Comparison of ENCODE assay signal across 30 cellular contexts in genomic region chrX:30219372-30219771, GRCh38. TPM values are rescaled to one million over a fixed set of nuclear protein-coding genes. Genes with fewer than 3 reads are reported as not detected.
DNase-seq lines count a peak whose midpoint lies in the region; ATAC-seq and TF ChIP-seq lines count a peak whose summit lies in the region.
"Had no signal": no experiment of that assay in that cellular context is flagged by ENCODE, and none has a peak within 500 bp of the region (broad histone marks: within the 10 kb centered on the region; RNA-seq: fewer than 3 reads in every experiment).

No MANE protein-coding gene starts in this region.

- no peak overlapping the region for H2BK15ac ChIP-seq in H9 (ENCODE audit: low read depth, low read length)

- H3K27me3 ChIP-seq in H9 (ENCODE audit: insufficient read depth, low read length), result no peaks in the 10 kb centered on the region
- H3K27me3 ChIP-seq in iPS-18a (ENCODE audit: control insufficient read depth, insufficient read depth, low read length), result no peaks in the 10 kb centered on the region
- H3K27me3 ChIP-seq: BLaER1 treated with 17β-estradiol and CSF1 and Interleukin-3, amounts not matched to agents 10 nM and 100 nM had no signal

- no peak overlapping the region for H2AK5ac ChIP-seq in H9 (ENCODE audit: insufficient read length, low read length)

- no CpG with 5 or more reads among the region's 4 CpGs for WGBS in H9 (ENCODE audit: extremely low coverage, insufficient read length, low lambda C conversion rate)

- no peak overlapping the region for H4K91ac ChIP-seq in H9 (ENCODE audit: insufficient read length, low read depth, low read length)

- DNase-seq in ELF-1 (ENCODE audit: low read depth, low spot score) (peak; percentile 51), H9 (peak; percentile 58), superior temporal gyrus (ENCODE audit: extremely low spot score) (no peak), DMS 273 treated with DMSO at 0.1 percent for 48 hours (lab: John Stamatoyannopoulos, UW) (no peak), OCI-M1 (lab: John Stamatoyannopoulos, UW) (no peak)
- DNase-seq: AML-193; CD4-positive, alpha-beta T cell; DMS79; EL; GF-D8; Kasumi-1; MV-4-11; NCI-H1105; NCI-H146; NCI-H1930; NCI-H2107; NCI-H446; NCI-H526 treated with DMSO at 0.1 percent for 48 hours; SHP77 treated with DMSO at 0.1 percent for 48 hours; SW 1271 had no signal

- H2BK5ac ChIP-seq in H9 (ENCODE audit: insufficient read length, low read length), result no peak overlapping the region

- H2BK120ac ChIP-seq in H9 (ENCODE audit: low read depth, low read length, poor library complexity, severe bottlenecking), result no peak overlapping the region

- H3K4me1 Mint-ChIP-seq in H9, result peaks cover 27% of the 10 kb centered on the region in 2 experiments

- no peak for TF ChIP-seq CTCF in H9 (conservative IDR thresholded peaks at IDR 0.05)
- no peak for TF ChIP-seq CTCF in VCaP (conservative IDR thresholded peaks at IDR 0.05)

- no peaks in the 10 kb centered on the region for H3K79me1 ChIP-seq in H9 (ENCODE audit: insufficient read depth, low read depth, low read length, poor library complexity, severe bottlenecking)

- H3K4me1 ChIP-seq in H9 (ENCODE audit: insufficient read depth, low read length) (peaks cover 7% of the 10 kb centered on the region), iPS-18a (ENCODE audit: control insufficient read depth, low read depth, low read length) (peaks cover 7% of the 10 kb centered on the region)

- H3K27me3 Mint-ChIP-seq in H9 (ENCODE audit: low read depth), result peaks cover 4% of the 10 kb centered on the region; the same call in 1 of the 2 replicates
- H3K27me3 Mint-ChIP-seq: CD4-positive, alpha-beta T cell had no signal

- peak overlapping the region; percentile 13 for H3K4me3 ChIP-seq in iPS-18a (ENCODE audit: low read length)
- H3K4me3 ChIP-seq: BLaER1 treated with 17β-estradiol and CSF1 and Interleukin-3, amounts not matched to agents 10 nM and 100 nM; K562 had no signal

- H3K4me3 Mint-ChIP-seq in H9, result 0 out of 5 replicates have a peak overlapping the region, but pooled peaks of 1 of the 2 experiments have one; percentile 14
- H3K4me3 Mint-ChIP-seq: CD4-positive, alpha-beta T cell; T-helper 1 cell treated with Interleukin-12 subunit alpha and Interleukin-12 subunit beta and Interleukin-4 antibody, amounts not matched to agents 30 μg/mL and 1 μg/mL, for 36 hours had no signal

- H3K4me2 ChIP-seq in H9 (ENCODE audit: insufficient read depth, insufficient read length, low read length), result peak overlapping the region; percentile 10

- H3K23ac ChIP-seq in H9 (ENCODE audit: insufficient read length, low read depth, low read length), result no peak overlapping the region

- H3T11ph ChIP-seq in H9 (ENCODE audit: low read length), result no peak overlapping the region

- no peak overlapping the region for H2BK12ac ChIP-seq in H9 (ENCODE audit: insufficient read length, low read depth, low read length)

- no peak overlapping the region for H4K5ac ChIP-seq in H9 (ENCODE audit: insufficient read length, low read depth, low read length)

- H3K23me2 ChIP-seq in H9 (ENCODE audit: insufficient read length, low read depth, low read length, poor library complexity, severe bottlenecking), result no peaks in the 10 kb centered on the region

- no peaks in the 10 kb centered on the region for H3K79me2 ChIP-seq in H9 (ENCODE audit: insufficient read depth, low read length)

- no peaks in the 10 kb centered on the region for H3K36me3 ChIP-seq in iPS-18a (ENCODE audit: control insufficient read depth, low read depth, low read length)
- H3K36me3 ChIP-seq: BLaER1 treated with 17β-estradiol and CSF1 and Interleukin-3, amounts not matched to agents 10 nM and 100 nM had no signal

- no peak overlapping the region for H3K56ac ChIP-seq in H9 (ENCODE audit: insufficient read length, low read depth, low read length)

- H4K20me1 ChIP-seq in H9 (ENCODE audit: control insufficient read depth, insufficient read depth, insufficient read length), result no peaks in the 10 kb centered on the region
- H4K20me1 ChIP-seq: BLaER1 treated with 17β-estradiol and CSF1 and Interleukin-3, amounts not matched to agents 10 nM and 100 nM had no signal

- ATAC-seq in HG02610 (IDR thresholded peaks at IDR 0.05; ENCODE audit: unreplicated experiment), result no peak
- ATAC-seq: K562, Panc1 had no signal

- H3K9me3 ChIP-seq in H9 (ENCODE audit: control insufficient read depth, low read depth, low read length), result no peaks in the 10 kb centered on the region
- H3K9me3 ChIP-seq in iPS-18a (ENCODE audit: control insufficient read depth, low read depth, low read length), result peaks cover 22% of the 10 kb centered on the region

- H3K27ac ChIP-seq in H9 (ENCODE audit: insufficient read length, low read depth, low read length) (no peak overlapping the region), VCaP (peak overlapping the region; percentile 29; the same call in 1 of the 2 replicates), iPS-18a (ENCODE audit: low read length) (no peak overlapping the region)
- H3K27ac ChIP-seq: BLaER1 treated with 17β-estradiol and CSF1 and Interleukin-3, amounts not matched to agents 10 nM and 100 nM; RWPE1 had no signal

- H3K18ac ChIP-seq in H9 (ENCODE audit: insufficient read length, low read depth, low read length), result no peak overlapping the region

- no peak overlapping the region for H2BK20ac ChIP-seq in H9 (ENCODE audit: low read depth, low read length, poor library complexity, severe bottlenecking)

- peak overlapping the region; percentile 87 to 95 (median 94); a peak in 6 of 7 replicates for H3K27ac Mint-ChIP-seq in H9
- H3K27ac Mint-ChIP-seq: CD4-positive, alpha-beta T cell; T-helper 1 cell treated with Interleukin-12 subunit alpha and Interleukin-12 subunit beta and Interleukin-4 antibody, amounts not matched to agents 30 μg/mL and 1 μg/mL, for 36 hours had no signal

- no peak overlapping the region for H4K8ac ChIP-seq in H9 (replicated peaks; ENCODE audit: insufficient read length, low read depth, low read length)

- H3K14ac ChIP-seq in H9 (ENCODE audit: insufficient read depth, low read length), result no peak overlapping the region

- no peak overlapping the region for H3K4ac ChIP-seq in H9 (ENCODE audit: low read depth, low read length)

- H3K9ac ChIP-seq in H9 (ENCODE audit: extremely low read depth, insufficient read length, low read length) (no peak overlapping the region), iPS-18a (ENCODE audit: low read length) (no peak overlapping the region)
- H3K9ac ChIP-seq: BLaER1 treated with 17β-estradiol and CSF1 and Interleukin-3, amounts not matched to agents 10 nM and 100 nM had no signal

- no peak overlapping the region for H2AFZ ChIP-seq in H9 (ENCODE audit: low read length)

- H3K9me3 Mint-ChIP-seq in H9, result peaks cover 18 to 72% of the 10 kb centered on the region in 2 experiments; a peak in 4 of 5 replicates
- H3K9me3 Mint-ChIP-seq: CD4-positive, alpha-beta T cell; T-helper 1 cell treated with Interleukin-12 subunit alpha and Interleukin-12 subunit beta and Interleukin-4 antibody, amounts not matched to agents 30 μg/mL and 1 μg/mL, for 36 hours had no signal

- peaks cover 8 to 15% (median 12%) of the 10 kb centered on the region in 3 experiments for H3K36me3 Mint-ChIP-seq in H9 (ENCODE audit: insufficient read depth in 1 of 3, low read depth in 3 of 3)

RNA-seq across cellular contexts. Expression of gene MAGEB2, which starts 4.0 kb away (rescaled TPM):
- total RNA-seq in H9 (2021), result 0.13 and 0.18 TPM in 2 replicates
- total RNA-seq: CD4-positive, alpha-beta T cell had no signal

RNA-seq across cellular contexts. Expression of gene MAGEB3, which starts 11.1 kb away (rescaled TPM):
- not detected in 2 replicates for total RNA-seq in H9 (2021)
- total RNA-seq: CD4-positive, alpha-beta T cell; H4 had no signal

RNA-seq across cellular contexts. Expression of gene MAGEB4, which starts 22.4 kb away (rescaled TPM):
- 0.11 TPM in 1 of 2 replicates, not detected in the other for total RNA-seq in H9 (2021)
- total RNA-seq: CD4-positive, alpha-beta T cell; H4; M059J had no signal

RNA-seq across cellular contexts. Expression of gene MAGEB1, which starts 27.6 kb away (rescaled TPM):
- 0.17 and 0.18 TPM in 2 replicates for total RNA-seq in H9 (2021)
- total RNA-seq: CD4-positive, alpha-beta T cell; H4; M059J had no signal

Comparison
In these comparisons a context has a peak if more than half of its experiments do, and no peak if none do; other contexts are left out.
1. DNase-seq: peak in ELF-1 (single experiment) and H9 (single experiment); none in superior temporal gyrus (single experiment), DMS 273 treated with DMSO at 0.1 percent for 48 hours (single experiment) and OCI-M1 (single experiment).